Comparison of ENCODE assay signal across 13 cellular contexts in the genomic region with DNA sequence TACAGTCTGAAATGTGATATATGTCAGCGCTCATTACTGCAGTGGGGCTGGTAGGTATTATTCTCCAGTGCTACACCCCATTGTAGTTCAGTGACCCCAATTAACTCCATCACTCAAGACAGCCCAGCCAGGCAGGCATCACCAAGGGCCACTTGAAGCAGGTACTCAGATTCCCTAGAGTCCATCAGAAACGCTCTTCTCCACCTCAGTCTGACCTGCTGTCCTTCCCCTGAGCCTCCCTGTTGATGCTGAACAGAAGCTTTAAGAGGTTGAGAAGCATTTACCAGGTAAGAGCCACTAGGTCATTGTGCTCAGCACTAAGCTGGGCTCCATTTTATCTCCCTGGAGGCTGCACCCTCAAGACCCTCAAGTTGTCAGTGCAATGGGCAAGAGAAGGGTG.
DNase-seq lines count a peak whose midpoint lies in the region; ATAC-seq lines count a peak whose summit lies in the region.
"Had no signal": no experiment of that assay in that cellular context is flagged by ENCODE, and none has a peak within 500 bp of the region (broad histone marks: within the 10 kb centered on the region; RNA-seq: fewer than 3 reads in every experiment).

No MANE protein-coding gene starts in this region.

- peak overlapping the region; percentile 13 for H3K27ac ChIP-seq in neuronal stem cell (replicated peaks; ENCODE audit: low read length)

- H3K14ac ChIP-seq in neuronal stem cell (ENCODE audit: low read length) = no peak overlapping the region

- no peaks in the 10 kb centered on the region for H3K27me3 ChIP-seq in neuronal stem cell (ENCODE audit: control insufficient read depth in 3 of 3, insufficient read depth in 3 of 3, low read depth in 1 of 3, low read length in 3 of 3)

- no peak overlapping the region for H3K23ac ChIP-seq in neuronal stem cell (ENCODE audit: low read depth, low read length, poor library complexity)

- H3K4me3 ChIP-seq in neuronal stem cell (ENCODE audit: low read length in 2 of 2) = no peak overlapping the region

- no peaks in the 10 kb centered on the region for H3K36me3 ChIP-seq in neuronal stem cell (replicated peaks in 1 of 2; ENCODE audit: control insufficient read depth in 2 of 2, insufficient read depth in 2 of 2, low read length in 2 of 2)

- H3K18ac ChIP-seq in neuronal stem cell (ENCODE audit: low read length) = no peak overlapping the region

- H4K91ac ChIP-seq in neuronal stem cell (ENCODE audit: low read depth, low read length, poor library complexity) = no peak overlapping the region

- H2AFZ ChIP-seq in neuronal stem cell (ENCODE audit: low read length) = no peak overlapping the region

- H3K4me1 ChIP-seq in neuronal stem cell (ENCODE audit: control insufficient read depth in 2 of 2, insufficient read depth in 1 of 2, low read depth in 1 of 2, low read length in 2 of 2) = peaks cover 30 to 55% of the 10 kb centered on the region in 2 donors

- no peak overlapping the region for H3K4me2 ChIP-seq in neuronal stem cell (ENCODE audit: insufficient read depth, low read length, poor library complexity, severe bottlenecking)

- H2BK15ac ChIP-seq in neuronal stem cell (ENCODE audit: low read length) = no peak overlapping the region

- H4K8ac ChIP-seq in neuronal stem cell (ENCODE audit: low read depth, low read length) = no peak overlapping the region

- no peak overlapping the region for H3K4ac ChIP-seq in neuronal stem cell (ENCODE audit: low read length)

- H2BK120ac ChIP-seq in neuronal stem cell (ENCODE audit: low read depth, low read length) = no peak overlapping the region

- H2BK12ac ChIP-seq in neuronal stem cell (ENCODE audit: low read length) = no peak overlapping the region

- ATAC-seq in HG02759 (IDR thresholded peaks at IDR 0.05; ENCODE audit: unreplicated experiment) = no peak
- ATAC-seq in GM21737 (IDR thresholded peaks at IDR 0.05; ENCODE audit: unreplicated experiment) = no peak
- ATAC-seq in HG03280 (IDR thresholded peaks at IDR 0.05; ENCODE audit: unreplicated experiment) = no peak

- DNase-seq in NCI-H2171 treated with DMSO at 0.1 percent for 48 hours (lab: John Stamatoyannopoulos, UW) = peak; percentile 30
- DNase-seq in NCI-H2171 (lab: John Stamatoyannopoulos, UW) = no peak
- DNase-seq in NCI-H187 (lab: John Stamatoyannopoulos, UW) = peak; percentile 81 to 87
- peak; percentile 37 for DNase-seq in NCI-H2227 treated with DMSO at 0.1 percent for 48 hours (lab: John Stamatoyannopoulos, UW)
- DNase-seq in neuronal stem cell (ENCODE audit: low spot score) = peak; percentile 37
- DNase-seq: HCEC 1CT, Karpas-422, NCI-H1694, NCI-H510A treated with DMSO at 0.1 percent for 48 hours, Right ventricle myocardium superior had no signal

- no peak overlapping the region for H2AK5ac ChIP-seq in neuronal stem cell (ENCODE audit: low read depth, low read length)

- H2BK5ac ChIP-seq in neuronal stem cell (ENCODE audit: low read length) = no peak overlapping the region

- no peak overlapping the region for H3K9ac ChIP-seq in neuronal stem cell (ENCODE audit: low read depth, low read length, poor library complexity)

- WGBS in neuronal stem cell (ENCODE audit: extremely low coverage in 2 of 2, insufficient read length in 2 of 2, insufficient replicate concordance in 1 of 2), 2 donors = no CpG with 5 or more reads among the region's 2 CpGs

- no peaks in the 10 kb centered on the region for H3K79me1 ChIP-seq in neuronal stem cell (ENCODE audit: low read depth, low read length)

- H3K9me3 ChIP-seq in neuronal stem cell (replicated peaks in 1 of 2; ENCODE audit: control insufficient read depth in 2 of 2, insufficient read depth in 1 of 2, low read depth in 1 of 2, low read length in 2 of 2) = no peaks in the 10 kb centered on the region
